ENCODE assay signal across 1 cellular context in the genomic region with DNA sequence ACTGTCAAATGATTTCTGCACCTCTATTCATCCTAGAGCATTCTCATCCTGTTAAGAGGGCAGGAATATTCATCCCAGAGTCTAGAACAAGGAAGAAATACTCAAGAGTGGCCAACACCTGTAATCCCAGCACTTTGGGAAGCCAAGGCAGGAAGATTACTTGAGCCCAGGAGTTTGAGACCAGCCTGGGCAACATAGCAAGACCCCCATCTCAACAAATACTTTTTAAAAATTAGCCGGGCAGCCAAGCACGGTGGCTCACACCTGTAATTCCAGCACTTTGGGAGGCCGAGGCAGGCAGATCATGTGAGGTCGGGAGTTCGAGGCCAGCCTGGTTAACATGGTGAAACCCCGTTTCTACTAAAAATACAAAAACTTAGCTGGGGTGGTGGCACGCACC. TPM values are rescaled to one million over a fixed set of nuclear protein-coding genes. Genes with fewer than 3 reads are reported as not detected.
"Had no signal": no experiment of that assay in that cellular context is flagged by ENCODE, and none has a peak within 500 bp of the region (broad histone marks: within the 10 kb centered on the region; RNA-seq: fewer than 3 reads in every experiment).

No MANE protein-coding gene starts in this region.

RNA-seq across cellular contexts. Expression of gene RIPOR3, which starts 6.9 kb away (rescaled TPM):
- total RNA-seq: GM12878 had no signal
